Comparison of ENCODE assay signal across 8 cellular contexts in the genomic region with DNA sequence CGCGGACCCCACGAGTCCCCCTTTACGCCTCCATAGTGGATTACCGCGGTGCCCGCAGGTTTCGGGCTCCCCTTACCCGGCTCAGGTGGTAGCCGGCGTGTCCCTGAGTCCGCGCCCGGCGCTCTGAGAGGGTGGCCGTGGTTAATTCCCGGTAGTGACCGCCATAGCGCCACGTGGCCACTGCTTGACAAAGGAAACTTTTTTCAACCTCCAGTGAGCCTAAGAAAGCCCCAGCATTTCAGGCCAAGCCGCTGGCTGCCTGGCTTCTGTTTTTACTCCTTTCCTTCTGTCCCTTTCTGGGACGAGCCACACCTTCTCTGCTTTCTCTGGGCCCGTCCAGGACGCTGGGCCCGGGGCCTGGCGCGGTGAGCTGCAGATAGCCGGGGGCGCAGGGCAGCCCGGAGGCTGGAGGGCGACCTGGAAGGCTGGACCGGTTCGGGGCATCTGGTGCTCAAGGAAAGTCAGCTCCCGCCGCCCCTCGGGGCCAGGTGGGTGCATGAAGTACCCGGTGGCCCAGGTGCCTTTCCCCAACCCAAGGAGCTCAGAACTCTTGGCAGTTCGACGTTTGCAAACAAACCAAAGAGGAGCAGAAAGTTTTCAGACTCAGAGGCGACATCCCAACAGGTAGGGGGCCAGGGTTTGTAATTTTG. TPM values are rescaled to one million over a fixed set of nuclear protein-coding genes. Genes with fewer than 3 reads are reported as not detected.
DNase-seq lines count a peak whose midpoint lies in the region; ATAC-seq and TF ChIP-seq lines count a peak whose summit lies in the region.

No MANE protein-coding gene starts in this region.

- peak; percentile 73 for DNase-seq in EH (ENCODE audit: low read depth)
- peak; percentile 35 for DNase-seq in HPDE6-E6E7 (ENCODE audit: extremely low spot score)
- DNase-seq in SK-N-SH = no peak
- peak in 1 of 2 donors; percentile 49 for DNase-seq in uterus
- DNase-seq in pons (ENCODE audit: low spot score) = no peak

- H3K9me3 ChIP-seq in SK-N-SH = no peaks in the 10 kb centered on the region
- no peaks in the 10 kb centered on the region for H3K9me3 ChIP-seq in endocrine pancreas (ENCODE audit: control insufficient read depth, low read length)
- H3K9me3 ChIP-seq in mononuclear cell (ENCODE audit: low read depth, low read length) = no peaks in the 10 kb centered on the region
- H3K9me3 ChIP-seq in uterus = no peaks in the 10 kb centered on the region

- TF ChIP-seq RAD21 in SK-N-SH (IDR thresholded peaks at IDR 0.05; ENCODE audit: low read length) = no peak

- 45% methylated on average over 24 of the region's 40 CpGs for WGBS in SK-N-SH (ENCODE audit: low lambda C conversion rate)

- H3K4me3 ChIP-seq in SK-N-SH (ENCODE audit: low read depth in 2 of 2, low read length in 1 of 2) = peak overlapping the region; percentile 53 to 63
- peak overlapping the region; percentile 6 for H3K4me3 ChIP-seq in endocrine pancreas (ENCODE audit: control insufficient read depth, insufficient read depth, low read length)
- H3K4me3 ChIP-seq in mononuclear cell (ENCODE audit: low read length) = peak overlapping the region; percentile 35
- peak overlapping the region; percentile 46 to 79 for H3K4me3 ChIP-seq in uterus

- H3K27me3 ChIP-seq in SK-N-SH (ENCODE audit: insufficient read depth) (no peaks in the 10 kb centered on the region), endocrine pancreas (ENCODE audit: control insufficient read depth, insufficient read depth, low read length) (no peaks in the 10 kb centered on the region), mononuclear cell (ENCODE audit: insufficient read depth, low read length) (peaks cover 48% of the 10 kb centered on the region), uterus (no peaks in the 10 kb centered on the region)

- ATAC-seq in GM21390 (IDR thresholded peaks at IDR 0.05; ENCODE audit: unreplicated experiment) = peak; percentile 36

- no peaks in the 10 kb centered on the region for H3K9me2 ChIP-seq in SK-N-SH

- POLR2A ChIA-PET in SK-N-SH (lab: Yijun Ruan, JAX) = interaction anchor here (0.6 to 1.1 kb wide), 5 partner anchors 9 to 227 kb away, joined by 3 to 7 read pairs (median 3); partner anchors contain the start of gene COG2

- peak overlapping the region; percentile 56 to 85 for H3K27ac ChIP-seq in SK-N-SH (ENCODE audit: low read depth in 2 of 2, low read length in 1 of 2)
- peak overlapping the region; percentile 83 to 85 for H3K27ac ChIP-seq in uterus

- H3K79me2 ChIP-seq in SK-N-SH (ENCODE audit: insufficient read depth) = peaks cover 41% of the 10 kb centered on the region; the same call in 1 of the 2 replicates

- CTCF ChIA-PET in SK-N-SH (lab: Yijun Ruan, JAX) = interaction anchor here (0.6 to 1.4 kb wide), 3 partner anchors 10 to 49 kb away, joined by 3 to 6 read pairs (median 5); no protein-coding TSS in a partner anchor

- H4K20me1 ChIP-seq in SK-N-SH (ENCODE audit: insufficient read depth) = peaks cover 13% of the 10 kb centered on the region

- peak overlapping the region; percentile 93 for H2AFZ ChIP-seq in SK-N-SH (ENCODE audit: low read depth)

- peak overlapping the region; percentile 70 for H3K9ac ChIP-seq in SK-N-SH
- peak overlapping the region; percentile 73 for H3K9ac ChIP-seq in endocrine pancreas (ENCODE audit: control insufficient read depth, insufficient read depth, low read length)

- peaks cover 17 to 21% of the 10 kb centered on the region in 2 experiments for H3K4me1 ChIP-seq in SK-N-SH (ENCODE audit: control insufficient read depth in 1 of 2, insufficient read depth in 2 of 2, low read depth in 1 of 2, low read length in 1 of 2)
- peaks cover 3% of the 10 kb centered on the region for H3K4me1 ChIP-seq in endocrine pancreas (ENCODE audit: control insufficient read depth, insufficient read depth, low read length)
- H3K4me1 ChIP-seq in mononuclear cell (ENCODE audit: insufficient read depth, low read length) = peaks cover 16% of the 10 kb centered on the region
- H3K4me1 ChIP-seq in uterus = peaks cover 0 to 19% of the 10 kb centered on the region in 2 donors

- TF ChIP-seq CTCF in SK-N-SH (IDR thresholded peaks at IDR 0.05) = no peak
- TF ChIP-seq CTCF in uterus (IDR thresholded peaks at IDR 0.05) = no peak

- H3K36me3 ChIP-seq in SK-N-SH (replicated peaks in 1 of 2; ENCODE audit: control insufficient read depth in 1 of 2, insufficient read depth in 2 of 2, low read length in 1 of 2) (peaks cover 0 to 13% of the 10 kb centered on the region in 2 experiments), endocrine pancreas (ENCODE audit: control insufficient read depth, insufficient read depth, low read length) (no peaks in the 10 kb centered on the region), uterus (no peaks in the 10 kb centered on the region)

- peak in 1 of 2 donors; percentile 8 for TF ChIP-seq POLR2A in uterus (IDR thresholded peaks at IDR 0.05)

- peak overlapping the region; percentile 86 for H3K4me2 ChIP-seq in SK-N-SH

- peaks cover 13% of the 10 kb centered on the region for H3F3A ChIP-seq in SK-N-SH (replicated peaks; ENCODE audit: insufficient read depth)

- TF ChIP-seq EP300 in SK-N-SH (IDR thresholded peaks at IDR 0.05; ENCODE audit: borderline replicate concordance in 1 of 2, low read depth in 1 of 2, low read length in 1 of 2) = no peak

- intact Hi-C loops in uterus (cut with DNase I; ENCODE audit: low total_unique reads) = no loop called here

TF ChIP-seq in SK-N-SH, 30 proteins besides CTCF, POLR2A, EP300 and RAD21:
- TF ChIP-seq TEAD4 (IDR thresholded peaks at IDR 0.05; ENCODE audit: borderline replicate concordance, insufficient read depth) = no peak
- TF ChIP-seq MXI1 (IDR thresholded peaks at IDR 0.05; ENCODE audit: low read depth, low read length) = peak; percentile 64
- 0 out of 2 replicates have a peak, but pooled peaks have one; percentile 26 for TF ChIP-seq YY1 (IDR thresholded peaks at IDR 0.05; ENCODE audit: low read depth)
- peak; percentile 60 for TF ChIP-seq MAX (IDR thresholded peaks at IDR 0.05; ENCODE audit: low read depth)
- peak; percentile 11; the same call in 1 of the 2 replicates for TF ChIP-seq TAF1 (IDR thresholded peaks at IDR 0.05; ENCODE audit: borderline replicate concordance, low read depth, low read length)

RNA-seq across cellular contexts. Expression of gene C1orf198, which starts 0.5 kb away (rescaled TPM):
- polyA plus RNA-seq in SK-N-SH (2012; rRNA removed) = 12.3 and 19.4 TPM in 2 replicates
- 12.2 and 15.5 TPM in 2 replicates for polyA plus RNA-seq in SK-N-SH (2012; cell fraction: cytosol; rRNA removed)
- 52.5 and 59.9 TPM in 2 replicates for polyA plus RNA-seq in SK-N-SH (2012; cell fraction: nucleus; rRNA removed)
- total RNA-seq in mononuclear cell (9.7 TPM), uterus (10 to 100 TPM; 41.0 to 80.0 (median 60.8) TPM)

Comparison
In these comparisons a context has a peak if more than half of its experiments do, and no peak if none do; other contexts are left out.
1. DNase-seq: peak in EH (single experiment) and HPDE6-E6E7 (single experiment); none in SK-N-SH (single experiment) and pons (single experiment).
2. H3K4me3 ChIP-seq: peak in every context shown above with its lines; median percentile 62 in uterus; 58 in SK-N-SH; 35 in mononuclear cell; 6 in endocrine pancreas.